13 cellular contexts compared by ENCODE assay signal in the genomic region with DNA sequence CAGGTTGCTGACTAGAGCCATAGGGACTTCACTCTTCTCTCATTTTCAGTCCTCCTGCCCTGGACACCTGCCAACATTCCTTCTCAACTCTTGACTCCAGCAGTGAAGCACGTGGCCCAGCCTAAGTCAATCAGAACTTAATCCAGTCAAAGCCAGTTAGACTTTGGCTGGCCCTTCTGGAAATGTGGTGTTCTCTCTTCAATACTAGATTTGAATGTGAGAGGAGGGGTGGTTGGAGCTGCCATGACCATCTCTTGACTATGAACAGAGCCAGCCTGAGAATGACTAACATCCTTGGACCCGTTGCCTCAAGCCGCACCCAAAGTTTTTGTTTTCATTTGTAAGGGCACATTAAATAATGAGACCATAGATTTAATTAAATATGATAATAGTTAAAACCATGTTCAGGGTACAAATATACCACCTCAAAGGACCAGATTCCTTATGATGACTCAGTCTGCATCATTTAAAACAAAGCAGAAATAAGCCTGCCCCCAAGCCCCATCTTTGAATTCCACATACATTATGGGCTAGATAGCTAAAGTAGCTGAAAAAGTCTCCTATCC. TPM values are rescaled to one million over a fixed set of nuclear protein-coding genes. Genes with fewer than 3 reads are reported as not detected.
DNase-seq lines count a peak whose midpoint lies in the region; ATAC-seq, FAIRE-seq and TF ChIP-seq lines count a peak whose summit lies in the region.
"Had no signal": no experiment of that assay in that cellular context is flagged by ENCODE, and none has a peak within 500 bp of the region (broad histone marks: within the 10 kb centered on the region; RNA-seq: fewer than 3 reads in every experiment).

No MANE protein-coding gene starts in this region.

- no peaks in the 10 kb centered on the region for H3K27me3 ChIP-seq in ascending aorta

- DNase-seq in GM03348 (ENCODE audit: low spot score), result peak; percentile 23
- peak; percentile 46 for DNase-seq in NCI-H2171 (lab: John Stamatoyannopoulos, UW)
- peak; percentile 66 for DNase-seq in dermis blood vessel endothelial cell
- peak; percentile 72 for DNase-seq in mucosa of gallbladder (ENCODE audit: low spot score)
- DNase-seq in NCI-H1930 (lab: John Stamatoyannopoulos, UW), result no peak
- no peak for DNase-seq in ascending aorta (ENCODE audit: low spot score in 2 of 2)
- DNase-seq in D721Med (ENCODE audit: insufficient read length, low spot score), result no peak
- DNase-seq: activated CD8-positive, alpha-beta T cell treated with anti-CD3 and anti-CD28 coated beads, Interleukin-2, amount 10 ng/mL, durations not matched to agents 7 days and 5 days; caudate nucleus; Kasumi-1; SIG-M5 had no signal

- no peaks in the 10 kb centered on the region for H3K36me3 ChIP-seq in ascending aorta

- no peak overlapping the region for H3K4me3 ChIP-seq in ascending aorta

- FAIRE-seq in D721Med (lab: Jason Lieb, UNC), result no peak
- FAIRE-seq: GM19239 had no signal

- TF ChIP-seq CTCF in ascending aorta (IDR thresholded peaks at IDR 0.05), result no peak
- no peak for TF ChIP-seq CTCF in D721Med (IDR thresholded peaks at IDR 0.05; ENCODE audit: insufficient read depth, missing control alignments)

- no peak for ATAC-seq in HG03442 (IDR thresholded peaks at IDR 0.05; ENCODE audit: unreplicated experiment)
- ATAC-seq: activated CD8-positive, alpha-beta T cell treated with anti-CD3 and anti-CD28 coated beads, Interleukin-2, amount 10 ng/mL, durations not matched to agents 7 days and 5 days had no signal

- H3K9me3 ChIP-seq in ascending aorta, result no peaks in the 10 kb centered on the region

- no peaks in the 10 kb centered on the region for H3K4me1 ChIP-seq in ascending aorta

- intact Hi-C loops in ascending aorta (cut with DNase I), result loop anchor here (5.0 kb wide), 1 partner anchor 869 kb away; no protein-coding TSS in a partner anchor

- no peak overlapping the region for H3K27ac ChIP-seq in ascending aorta

RNA-seq across cellular contexts. Expression of gene RASGRP3, which starts 49.7 kb away (rescaled TPM):
- 202 and 255 TPM in 2 replicates for total RNA-seq in dermis blood vessel endothelial cell
- total RNA-seq in mucosa of gallbladder, result 7.4 TPM
- total RNA-seq in ascending aorta, result 1.6 TPM

Comparison
In these comparisons a context has a peak if more than half of its experiments do, and no peak if none do; other contexts are left out.
1. DNase-seq: peak in GM03348 (single experiment), NCI-H2171 (single experiment), dermis blood vessel endothelial cell (single experiment) and mucosa of gallbladder (single experiment); none in NCI-H1930 (0 of 2), ascending aorta (0 of 2) and D721Med (single experiment).
2. RNA of gene RASGRP3, which starts 49.7 kb away (total RNA-seq): 202 to 255 TPM in dermis blood vessel endothelial cell; 7.4 TPM in mucosa of gallbladder (single experiment) and 1.6 TPM in ascending aorta (single experiment); every median in the first group is over 10 times any median in the second.